In the genomic region with DNA sequence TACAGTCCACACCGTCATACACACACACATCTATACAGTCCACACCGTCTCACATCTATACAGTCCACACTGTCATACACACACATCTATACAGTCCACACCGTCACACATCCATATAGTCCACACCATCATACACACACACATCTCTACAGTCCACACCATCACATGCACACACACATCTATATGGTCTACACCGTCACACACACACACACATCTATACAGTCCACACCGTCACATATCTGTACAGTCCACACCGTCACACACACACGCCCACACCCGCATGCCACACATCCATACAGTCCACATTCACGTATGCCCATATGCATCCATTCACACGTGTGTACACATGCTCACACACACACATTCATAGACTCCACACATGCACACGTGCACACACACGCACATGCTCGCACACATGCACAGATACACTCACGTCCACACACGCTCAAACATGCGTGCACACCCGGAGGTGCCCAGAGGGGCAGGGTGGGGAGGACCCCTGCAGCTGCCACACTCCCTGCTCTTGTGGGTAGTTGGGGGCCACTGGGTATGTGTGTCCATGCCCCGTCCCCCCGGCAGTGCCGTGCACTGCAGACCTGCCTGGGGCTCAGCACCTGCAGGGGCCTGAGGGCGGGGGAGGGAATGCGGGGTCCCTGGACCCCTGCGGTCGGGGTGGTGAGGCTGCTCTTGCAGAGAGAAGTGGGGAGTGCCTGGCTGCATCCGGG, we compare ENCODE assay signal across 2 cellular contexts.
TF ChIP-seq lines count a peak whose summit lies in the region.

No MANE protein-coding gene starts in this region.

TF ChIP-seq in GM12891, 5 proteins besides CTCF, POLR2A, EP300 and RAD21:
- TF ChIP-seq SPI1 (IDR thresholded peaks at IDR 0.05; ENCODE audit: low read depth, low read length) = no peak

TF ChIP-seq in endothelial cell of umbilical vein, 7 proteins besides CTCF, POLR2A, EP300 and RAD21:
- TF ChIP-seq FOS (IDR thresholded peaks at IDR 0.05; ENCODE audit: borderline replicate concordance, insufficient read depth, low read length) (no peak), EZH2 (IDR thresholded peaks at IDR 0.05; ENCODE audit: borderline replicate concordance, low read depth, low read length, severe bottlenecking) (no peak), POLR2AphosphoS5 (IDR thresholded peaks at IDR 0.05; ENCODE audit: insufficient read depth, low read depth, low read length) (no peak), JUN (IDR thresholded peaks at IDR 0.05; ENCODE audit: borderline replicate concordance, insufficient read depth, insufficient read length, low read depth) (no peak), GATA2 (IDR thresholded peaks at IDR 0.05; ENCODE audit: insufficient read depth, insufficient read length, low read depth, low read length) (no peak), MYC (IDR thresholded peaks at IDR 0.05; ENCODE audit: low read depth, low read length) (no peak)
